In the genomic region with DNA sequence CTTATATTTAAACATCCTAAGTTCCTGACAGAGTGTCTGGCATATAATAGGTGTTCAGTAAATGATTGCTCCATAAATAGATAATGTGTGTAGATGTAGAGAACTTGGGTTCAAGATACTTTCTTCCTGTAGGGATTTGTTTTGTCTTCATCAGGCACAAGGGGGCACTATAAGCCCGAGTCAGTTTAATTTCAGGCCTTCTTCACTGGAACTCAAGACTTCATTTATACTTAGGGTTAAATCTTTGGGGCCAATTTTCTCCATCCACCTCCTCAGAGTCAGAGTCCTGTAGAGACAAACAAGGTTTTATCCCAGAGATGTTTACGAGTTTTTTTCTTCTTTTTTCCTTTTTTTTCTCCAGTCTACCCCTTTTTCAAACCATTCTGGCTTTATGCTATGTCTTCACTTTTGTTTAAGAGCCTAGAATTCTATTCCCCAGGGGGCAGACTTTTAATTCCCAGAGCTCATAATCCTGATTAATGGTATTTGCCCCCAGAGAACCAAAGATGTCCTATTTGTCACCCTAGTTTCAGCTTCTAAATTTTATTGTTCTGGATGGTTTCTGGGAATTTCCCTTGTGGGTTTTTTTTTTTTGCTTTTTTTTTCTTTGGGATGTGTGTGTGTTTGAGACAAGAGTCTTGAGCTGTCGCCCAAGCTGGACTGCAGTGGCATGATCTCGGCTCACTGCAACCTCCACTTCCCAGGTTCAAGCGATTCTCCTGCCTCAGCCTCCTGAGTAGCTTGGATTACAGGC, we compare ENCODE assay signal across 1 cellular context.
TF ChIP-seq lines count a peak whose summit lies in the region.

No MANE protein-coding gene starts in this region.

TF ChIP-seq in K562, 482 proteins besides CTCF, POLR2A, EP300 and RAD21 (continued from another document):
- TF ChIP-seq, protein P1, sequence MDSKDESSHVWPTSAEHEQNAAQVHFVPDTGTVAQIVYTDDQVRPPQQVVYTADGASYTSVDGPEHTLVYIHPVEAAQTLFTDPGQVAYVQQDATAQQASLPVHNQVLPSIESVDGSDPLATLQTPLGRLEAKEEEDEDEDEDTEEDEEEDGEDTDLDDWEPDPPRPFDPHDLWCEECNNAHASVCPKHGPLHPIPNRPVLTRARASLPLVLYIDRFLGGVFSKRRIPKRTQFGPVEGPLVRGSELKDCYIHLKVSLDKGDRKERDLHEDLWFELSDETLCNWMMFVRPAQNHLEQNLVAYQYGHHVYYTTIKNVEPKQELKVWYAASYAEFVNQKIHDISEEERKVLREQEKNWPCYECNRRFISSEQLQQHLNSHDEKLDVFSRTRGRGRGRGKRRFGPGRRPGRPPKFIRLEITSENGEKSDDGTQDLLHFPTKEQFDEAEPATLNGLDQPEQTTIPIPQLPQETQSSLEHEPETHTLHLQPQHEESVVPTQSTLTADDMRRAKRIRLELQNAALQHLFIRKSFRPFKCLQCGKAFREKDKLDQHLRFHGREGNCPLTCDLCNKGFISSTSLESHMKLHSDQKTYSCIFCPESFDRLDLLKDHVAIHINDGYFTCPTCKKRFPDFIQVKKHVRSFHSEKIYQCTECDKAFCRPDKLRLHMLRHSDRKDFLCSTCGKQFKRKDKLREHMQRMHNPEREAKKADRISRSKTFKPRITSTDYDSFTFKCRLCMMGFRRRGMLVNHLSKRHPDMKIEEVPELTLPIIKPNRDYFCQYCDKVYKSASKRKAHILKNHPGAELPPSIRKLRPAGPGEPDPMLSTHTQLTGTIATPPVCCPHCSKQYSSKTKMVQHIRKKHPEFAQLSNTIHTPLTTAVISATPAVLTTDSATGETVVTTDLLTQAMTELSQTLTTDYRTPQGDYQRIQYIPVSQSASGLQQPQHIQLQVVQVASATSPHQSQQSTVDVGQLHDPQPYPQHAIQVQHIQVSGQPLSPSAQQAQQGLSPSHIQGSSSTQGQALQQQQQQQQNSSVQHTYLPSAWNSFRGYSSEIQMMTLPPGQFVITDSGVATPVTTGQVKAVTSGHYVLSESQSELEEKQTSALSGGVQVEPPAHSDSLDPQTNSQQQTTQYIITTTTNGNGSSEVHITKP (IDR thresholded peaks at IDR 0.05; ENCODE audit: partially characterized antibody): peak; percentile 31
- TF ChIP-seq, protein P2, sequence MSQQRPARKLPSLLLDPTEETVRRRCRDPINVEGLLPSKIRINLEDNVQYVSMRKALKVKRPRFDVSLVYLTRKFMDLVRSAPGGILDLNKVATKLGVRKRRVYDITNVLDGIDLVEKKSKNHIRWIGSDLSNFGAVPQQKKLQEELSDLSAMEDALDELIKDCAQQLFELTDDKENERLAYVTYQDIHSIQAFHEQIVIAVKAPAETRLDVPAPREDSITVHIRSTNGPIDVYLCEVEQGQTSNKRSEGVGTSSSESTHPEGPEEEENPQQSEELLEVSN (IDR thresholded peaks at IDR 0.05; ENCODE audit: borderline replicate concordance in 1 of 2, extremely low read depth in 1 of 2, insufficient read depth in 1 of 2, insufficient read length in 1 of 2, low read depth in 1 of 2, low read length in 1 of 2, poor library complexity in 1 of 2, severe bottlenecking in 1 of 2): no peak
- peak; percentile 29; the same call in 1 of the 2 replicates for TF ChIP-seq SMC3 (conservative IDR thresholded peaks at IDR 0.05; ENCODE audit: insufficient read depth, low read depth, low read length)
- TF ChIP-seq CHD4 (IDR thresholded peaks at IDR 0.05; ENCODE audit: insufficient read depth, insufficient replicate concordance, low read depth, low read length, poor library complexity, severe bottlenecking): no peak
- TF ChIP-seq KDM5B (IDR thresholded peaks at IDR 0.05; ENCODE audit: insufficient replicate concordance, low read depth, low read length): no peak
- TF ChIP-seq SAFB2 (IDR thresholded peaks at IDR 0.05; ENCODE audit: borderline replicate concordance, low read depth, low read length, severe bottlenecking): no peak
- TF ChIP-seq XRCC3 (IDR thresholded peaks at IDR 0.05): no peak
- no peak for TF ChIP-seq HEY1 (CRISPR knock-in tag; IDR thresholded peaks at IDR 0.05; ENCODE audit: borderline replicate concordance)
- TF ChIP-seq ZNF76 (CRISPR knock-in tag; IDR thresholded peaks at IDR 0.05; ENCODE audit: borderline replicate concordance): no peak
- TF ChIP-seq NR2F6 (CRISPR knock-in tag; IDR thresholded peaks at IDR 0.05): no peak
- TF ChIP-seq, protein P3, sequence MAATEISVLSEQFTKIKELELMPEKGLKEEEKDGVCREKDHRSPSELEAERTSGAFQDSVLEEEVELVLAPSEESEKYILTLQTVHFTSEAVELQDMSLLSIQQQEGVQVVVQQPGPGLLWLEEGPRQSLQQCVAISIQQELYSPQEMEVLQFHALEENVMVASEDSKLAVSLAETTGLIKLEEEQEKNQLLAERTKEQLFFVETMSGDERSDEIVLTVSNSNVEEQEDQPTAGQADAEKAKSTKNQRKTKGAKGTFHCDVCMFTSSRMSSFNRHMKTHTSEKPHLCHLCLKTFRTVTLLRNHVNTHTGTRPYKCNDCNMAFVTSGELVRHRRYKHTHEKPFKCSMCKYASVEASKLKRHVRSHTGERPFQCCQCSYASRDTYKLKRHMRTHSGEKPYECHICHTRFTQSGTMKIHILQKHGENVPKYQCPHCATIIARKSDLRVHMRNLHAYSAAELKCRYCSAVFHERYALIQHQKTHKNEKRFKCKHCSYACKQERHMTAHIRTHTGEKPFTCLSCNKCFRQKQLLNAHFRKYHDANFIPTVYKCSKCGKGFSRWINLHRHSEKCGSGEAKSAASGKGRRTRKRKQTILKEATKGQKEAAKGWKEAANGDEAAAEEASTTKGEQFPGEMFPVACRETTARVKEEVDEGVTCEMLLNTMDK (IDR thresholded peaks at IDR 0.05; ENCODE audit: borderline replicate concordance, insufficient read depth, low read depth, low read length, poor library complexity, severe bottlenecking): peak; percentile 43
- TF ChIP-seq NR4A1 (CRISPR knock-in tag; IDR thresholded peaks at IDR 0.05): no peak
- no peak for TF ChIP-seq NR4A1 (tag; IDR thresholded peaks at IDR 0.05)
- TF ChIP-seq DPF2 (IDR thresholded peaks at IDR 0.05): peak; percentile 31; the same call in 1 of the 2 replicates
- TF ChIP-seq ZNF384 (IDR thresholded peaks at IDR 0.05; ENCODE audit: low read depth, low read length): no peak
- TF ChIP-seq RBM17 (IDR thresholded peaks at IDR 0.05; ENCODE audit: borderline replicate concordance, low read depth, low read length): no peak
- no peak for TF ChIP-seq CHCHD3 (CRISPR knock-in tag; IDR thresholded peaks at IDR 0.05)
- no peak for TF ChIP-seq ZNF212 (CRISPR knock-in tag; IDR thresholded peaks at IDR 0.05)
- 0 out of 2 replicates have a peak, but pooled peaks have one; percentile 36 for TF ChIP-seq ZFX (CRISPR knock-in tag; IDR thresholded peaks at IDR 0.05)
- TF ChIP-seq MYNN (IDR thresholded peaks at IDR 0.05): peak; percentile 52; the same call in 1 of the 2 replicates
- no peak for TF ChIP-seq MYNN (CRISPR knock-in tag; IDR thresholded peaks at IDR 0.05)
TF ChIP-seq in K562: peak in this region for 57.
